Comparison of ENCODE assay signal across 16 cellular contexts in genomic region chr1:183061194-183061593, GRCh38. TPM values are rescaled to one million over a fixed set of nuclear protein-coding genes. Genes with fewer than 3 reads are reported as not detected.
DNase-seq lines count a peak whose midpoint lies in the region; TF ChIP-seq lines count a peak whose summit lies in the region.
"Had no signal": no experiment of that assay in that cellular context is flagged by ENCODE, and none has a peak within 500 bp of the region (broad histone marks: within the 10 kb centered on the region; RNA-seq: fewer than 3 reads in every experiment).

No MANE protein-coding gene starts in this region.

- H3K4me3 Mint-ChIP-seq in activated naive CD8-positive, alpha-beta T cell treated with anti-CD3 and anti-CD28 coated beads for 36 hours, result no peak overlapping the region
- H3K4me3 Mint-ChIP-seq: activated naive CD8-positive, alpha-beta T cell treated with anti-CD3 and anti-CD28 coated beads, Interleukin-2, amount 10 ng/mL, durations not matched to agents 7 days and 5 days; nephron had no signal

- peaks cover 7% of the 10 kb centered on the region for H3K27me3 Mint-ChIP-seq in activated naive CD8-positive, alpha-beta T cell treated with anti-CD3 and anti-CD28 coated beads for 36 hours

- H3K36me3 Mint-ChIP-seq in activated naive CD8-positive, alpha-beta T cell treated with anti-CD3 and anti-CD28 coated beads for 36 hours, result no peaks in the 10 kb centered on the region
- H3K36me3 Mint-ChIP-seq: activated naive CD8-positive, alpha-beta T cell treated with anti-CD3 and anti-CD28 coated beads, Interleukin-2, amount 10 ng/mL, durations not matched to agents 7 days and 5 days had no signal

- H3K4me2 ChIP-seq in osteoblast (ENCODE audit: insufficient read depth, low read length), result peak overlapping the region; percentile 14

- H3K4me1 ChIP-seq in ACC112 (ENCODE audit: control insufficient read depth, insufficient read depth, low read length, unreplicated experiment) (peaks cover 64% of the 10 kb centered on the region), Peyer's patch (peaks cover 0 to 15% (median 0%) of the 10 kb centered on the region in 4 donors), osteoblast (ENCODE audit: insufficient read depth, low read length) (peaks cover 43% of the 10 kb centered on the region)
- H3K4me1 ChIP-seq: prostate gland had no signal

- H3K79me2 ChIP-seq in ACC112 (ENCODE audit: control insufficient read depth, insufficient read depth, low read length, unreplicated experiment) (peaks cover 90% of the 10 kb centered on the region), osteoblast (ENCODE audit: insufficient read depth, low read length) (peaks cover 100% of the 10 kb centered on the region)

- H3K27ac ChIP-seq in ACC112 (ENCODE audit: low read depth, low read length) (peak overlapping the region; percentile 95), Peyer's patch (peak overlapping the region in 3 of 4 donors; percentile 2 to 64 (median 33)), osteoblast (ENCODE audit: low read depth, low read length) (peak overlapping the region; percentile 96)
- H3K27ac ChIP-seq: cardiac muscle cell, foreskin keratinocyte, prostate gland had no signal

- peaks cover 70% of the 10 kb centered on the region for H4K20me1 ChIP-seq in osteoblast (ENCODE audit: insufficient read depth, low read length)

- H3K4me3 ChIP-seq in ACC112 (ENCODE audit: low read depth, low read length), result peak overlapping the region; percentile 24; the same call in 1 of the 2 replicates
- no peak overlapping the region for H3K4me3 ChIP-seq in Peyer's patch
- no peak overlapping the region for H3K4me3 ChIP-seq in osteoblast (ENCODE audit: insufficient read depth, low read length)
- H3K4me3 ChIP-seq: cardiac muscle cell, prostate gland had no signal

- H2AFZ ChIP-seq in ACC112 (ENCODE audit: low read length, unreplicated experiment), result no peak overlapping the region
- no peak overlapping the region for H2AFZ ChIP-seq in osteoblast (ENCODE audit: low read length)

- TF ChIP-seq CTCF in Peyer's patch (IDR thresholded peaks at IDR 0.05), result no peak
- no peak for TF ChIP-seq CTCF in osteoblast (IDR thresholded peaks at IDR 0.05; ENCODE audit: extremely low read depth, low read depth, low read length)

- H3K27me3 ChIP-seq in ACC112 (ENCODE audit: insufficient read depth, low read length) (no peaks in the 10 kb centered on the region), Peyer's patch (no peaks in the 10 kb centered on the region), osteoblast (ENCODE audit: insufficient read depth, low read length) (no peaks in the 10 kb centered on the region)
- H3K27me3 ChIP-seq: cardiac muscle cell, foreskin keratinocyte had no signal

- no peaks in the 10 kb centered on the region for H3K9me3 Mint-ChIP-seq in activated naive CD8-positive, alpha-beta T cell treated with anti-CD3 and anti-CD28 coated beads for 36 hours
- H3K9me3 Mint-ChIP-seq: activated naive CD8-positive, alpha-beta T cell treated with anti-CD3 and anti-CD28 coated beads, Interleukin-2, amount 10 ng/mL, durations not matched to agents 7 days and 5 days had no signal

- H3K9me3 ChIP-seq in Peyer's patch, result no peaks in the 10 kb centered on the region
- no peaks in the 10 kb centered on the region for H3K9me3 ChIP-seq in osteoblast (ENCODE audit: low read depth, low read length)
- H3K9me3 ChIP-seq: prostate gland had no signal

- H3K4me1 Mint-ChIP-seq in activated naive CD8-positive, alpha-beta T cell treated with anti-CD3 and anti-CD28 coated beads for 36 hours, result no peaks in the 10 kb centered on the region
- H3K4me1 Mint-ChIP-seq: nephron had no signal

- DNase-seq in Peyer's patch (no peak), fibroblast of gingiva (ENCODE audit: low read depth) (peak; percentile 51), osteoblast (ENCODE audit: insufficient read length, low spot score, missing footprints) (no peak), HPDE6-E6E7 (ENCODE audit: extremely low spot score) (no peak), C1 segment of cervical spinal cord (lab: John Stamatoyannopoulos, UW) (no peak), NCI-H2227 (lab: John Stamatoyannopoulos, UW; ENCODE audit: unreplicated experiment) (no peak)
- no peak for DNase-seq in activated naive CD8-positive, alpha-beta T cell treated with anti-CD3 and anti-CD28 coated beads for 36 hours
- DNase-seq: activated CD4-positive, alpha-beta T cell treated with anti-CD3 and anti-CD28 coated beads, Interleukin-2, amount 50 U/mL, for 48 hours; activated naive CD8-positive, alpha-beta T cell treated with anti-CD3 and anti-CD28 coated beads, Interleukin-2, amount 10 ng/mL, durations not matched to agents 7 days and 5 days; effector memory CD4-positive, alpha-beta T cell; stimulated activated naive CD4-positive, alpha-beta T cell had no signal

- no peak for TF ChIP-seq POLR2A in Peyer's patch (IDR thresholded peaks at IDR 0.05)

- H3K27ac Mint-ChIP-seq in activated naive CD8-positive, alpha-beta T cell treated with anti-CD3 and anti-CD28 coated beads for 36 hours, result no peak overlapping the region
- H3K27ac Mint-ChIP-seq: activated naive CD8-positive, alpha-beta T cell treated with anti-CD3 and anti-CD28 coated beads, Interleukin-2, amount 10 ng/mL, durations not matched to agents 7 days and 5 days; nephron had no signal

- H3K36me3 ChIP-seq in ACC112 (ENCODE audit: insufficient read depth, low read length) (peaks cover 8% of the 10 kb centered on the region), Peyer's patch (no peaks in the 10 kb centered on the region), osteoblast (ENCODE audit: insufficient read depth, low read length) (peaks cover 14% of the 10 kb centered on the region)
- H3K36me3 ChIP-seq: cardiac muscle cell, prostate gland had no signal

RNA-seq across cellular contexts. Expression of gene LAMC1, which starts 38.0 kb away (rescaled TPM):
- total RNA-seq in Peyer's patch (100 to 1,000 TPM in 3 of 4 donors, 10 to 100 TPM in 1; 46.4 to 291 (median 121) TPM), osteoblast (903 and 966 TPM in 2 replicates)
- under 1 TPM; 0.42 to 0.66 TPM for total RNA-seq in activated naive CD8-positive, alpha-beta T cell treated with anti-CD3 and anti-CD28 coated beads for 36 hours

Comparison
In these comparisons a context has a peak if more than half of its experiments do, and no peak if none do; other contexts are left out.
1. H3K27ac ChIP-seq: peak in every context shown above with its lines; median percentile 96 in osteoblast; 95 in ACC112; 33 in Peyer's patch.
2. RNA of gene LAMC1, which starts 38.0 kb away (total RNA-seq): 903 to 966 TPM in osteoblast and 46.4 to 291 TPM in Peyer's patch; 0.42 to 0.66 TPM in activated naive CD8-positive, alpha-beta T cell treated with anti-CD3 and anti-CD28 coated beads for 36 hours; every median in the first group is over 10 times any median in the second.